26 cellular contexts compared by ENCODE assay signal in genomic region chr6:26075063-26075717, GRCh38. TPM values are rescaled to one million over a fixed set of nuclear protein-coding genes. Genes with fewer than 3 reads are reported as not detected.
A peak's percentile ranks its signal among the peaks of the same experiment; 100 is the strongest.
DNase-seq lines count a peak whose midpoint lies in the region; ATAC-seq, FAIRE-seq and TF ChIP-seq lines count a peak whose summit lies in the region.
"Had no signal": no experiment of that assay in that cellular context is flagged by ENCODE, and none has a peak within 500 bp of the region (broad histone marks: within the 10 kb centered on the region; RNA-seq: fewer than 3 reads in every experiment).

No MANE protein-coding gene starts in this region.

- no peak overlapping the region for H3K23ac ChIP-seq in mesendoderm (ENCODE audit: low read length)

- no peaks in the 10 kb centered on the region for H3K79me1 ChIP-seq in mesendoderm (ENCODE audit: low read length)

- H3K9me3 Mint-ChIP-seq in WTC11, result no peaks in the 10 kb centered on the region; the same call in 1 of the 2 replicates
- H3K9me3 Mint-ChIP-seq: CD4-positive, alpha-beta memory T cell; HFFc6; IgD-negative memory B cell had no signal

- no peak overlapping the region for H3K4me3 Mint-ChIP-seq in WTC11
- H3K4me3 Mint-ChIP-seq: CD4-positive, alpha-beta memory T cell; HFFc6; IgD-negative memory B cell had no signal

- peak overlapping the region; percentile 1 for H3K27ac ChIP-seq in mesendoderm (ENCODE audit: low read depth, low read length)
- H3K27ac ChIP-seq in small intestine (ENCODE audit: low read depth in 1 of 2, low read length in 1 of 2), result no peak overlapping the region
- H3K27ac ChIP-seq: A549, SJSA1 had no signal

- H3K4me2 ChIP-seq in mesendoderm (ENCODE audit: low read length), result no peak overlapping the region
- H3K4me2 ChIP-seq: A549 had no signal

- peak overlapping the region; percentile 42 for H3K56ac ChIP-seq in mesendoderm (ENCODE audit: low read length)

- no CpG with 5 or more reads among the region's 20 CpGs for WGBS in mesendoderm (ENCODE audit: extremely low coverage, insufficient coverage, low lambda C conversion rate)
- WGBS in small intestine, 3 donors, result 47 to 68% (median 57%) methylated on average over 20 of the region's 20 CpGs

- no peak overlapping the region for H3K18ac ChIP-seq in mesendoderm (ENCODE audit: low read length)

- H3K4me1 Mint-ChIP-seq in WTC11, result peaks cover 25% of the 10 kb centered on the region
- H3K4me1 Mint-ChIP-seq: CD4-positive, alpha-beta memory T cell had no signal

- DNase-seq in ELF-1 (ENCODE audit: low read depth, low spot score) (peak; percentile 82), WTC11 (ENCODE audit: low spot score) (peak; percentile 46), mesendoderm (peak; percentile 64), small intestine (peak; percentile 64), T-helper 2 cell (no peak), left colon (no peak), DMS 273 treated with DMSO at 0.1 percent for 48 hours (lab: John Stamatoyannopoulos, UW) (no peak)
- DNase-seq: AML-193; C1 segment of cervical spinal cord; Calu3; CD4-positive, alpha-beta memory T cell; DMS153; HFFc6; NCI-H1092; NCI-H1417 treated with DMSO at 0.1 percent for 48 hours; NCI-H1694 treated with DMSO at 0.1 percent for 48 hours; NCI-H2081; NCI-H2227 treated with DMSO at 0.1 percent for 48 hours; NCI-H526 treated with DMSO at 0.1 percent for 48 hours; Right ventricle myocardium superior; RPMI8226 had no signal

- no peak overlapping the region for H2BK15ac ChIP-seq in mesendoderm (replicated peaks; ENCODE audit: low read depth)

- H3K4ac ChIP-seq in mesendoderm (ENCODE audit: low read depth, low read length), result no peak overlapping the region

- H3K27me3 Mint-ChIP-seq in WTC11 (ENCODE audit: low read depth), result peaks cover 13% of the 10 kb centered on the region
- H3K27me3 Mint-ChIP-seq: IgD-negative memory B cell had no signal

- CTCF ChIA-PET in WTC11 (lab: Charles Lee), result interaction anchor here (1.5 kb wide), 1 partner anchor 12 kb away, joined by 3 read pairs; the partner anchor contains the start of gene HFE

- no peaks in the 10 kb centered on the region for H3K79me2 ChIP-seq in mesendoderm (ENCODE audit: control insufficient read depth, insufficient read depth, low read length)

- no peaks in the 10 kb centered on the region for H3K36me3 Mint-ChIP-seq in WTC11
- H3K36me3 Mint-ChIP-seq: CD4-positive, alpha-beta memory T cell; IgD-negative memory B cell had no signal

- no peak overlapping the region for H2BK5ac ChIP-seq in mesendoderm (ENCODE audit: low read length)

- H3K27me3 ChIP-seq in mesendoderm (ENCODE audit: insufficient read depth, low read length, poor library complexity) (no peaks in the 10 kb centered on the region), small intestine (ENCODE audit: control insufficient read depth in 2 of 2, insufficient read depth in 2 of 2, low read length in 2 of 2) (no peaks in the 10 kb centered on the region)
- H3K27me3 ChIP-seq: SJSA1 had no signal

- H3K9me3 ChIP-seq in small intestine (ENCODE audit: control insufficient read depth, low read depth), result no peaks in the 10 kb centered on the region
- H3K9me3 ChIP-seq: A549, HAP-1, SJSA1 had no signal

- POLR2A ChIA-PET in WTC11 (lab: Charles Lee), result no interaction called here

- H3K36me3 ChIP-seq in mesendoderm (ENCODE audit: control insufficient read depth, insufficient read depth, low read length), result no peaks in the 10 kb centered on the region
- H3K36me3 ChIP-seq in small intestine (ENCODE audit: control insufficient read depth in 2 of 2, insufficient read depth in 2 of 2, low read length in 2 of 2), result no peaks in the 10 kb centered on the region
- H3K36me3 ChIP-seq: HAP-1, SJSA1 had no signal

- H3K4me3 ChIP-seq in mesendoderm (ENCODE audit: low read length) (no peak overlapping the region), small intestine (ENCODE audit: low read depth in 1 of 2, low read length in 2 of 2) (no peak overlapping the region)
- H3K4me3 ChIP-seq: A549, HAP-1, SJSA1 had no signal

- no peak for TF ChIP-seq CTCF in WTC11 (IDR thresholded peaks at IDR 0.05)

- H2BK120ac ChIP-seq in mesendoderm (ENCODE audit: low read depth, low read length), result no peak overlapping the region

- no peak for FAIRE-seq in small intestine (lab: Jason Lieb, UNC)
- FAIRE-seq: A549, GM18507 had no signal

- no peak overlapping the region for H2AK5ac ChIP-seq in mesendoderm (ENCODE audit: low read length)

- H3K27ac Mint-ChIP-seq in WTC11, result no peak overlapping the region
- H3K27ac Mint-ChIP-seq: CD4-positive, alpha-beta memory T cell; HFFc6 had no signal

- no peaks in the 10 kb centered on the region for H3K4me1 ChIP-seq in mesendoderm (ENCODE audit: control insufficient read depth, low read depth, low read length)
- peaks cover 0 to 2% of the 10 kb centered on the region in 2 donors for H3K4me1 ChIP-seq in small intestine (ENCODE audit: control insufficient read depth in 2 of 2, insufficient read depth in 1 of 2, low read depth in 1 of 2, low read length in 1 of 2)
- H3K4me1 ChIP-seq: HAP-1, SJSA1 had no signal

- H4K8ac ChIP-seq in mesendoderm (ENCODE audit: low read depth, low read length), result no peak overlapping the region

- intact Hi-C loops in left colon (cut with DNase I, micrococcal nuclease), result no loop called here

- peak; percentile 78 for ATAC-seq in WTC11
- no peak for ATAC-seq in left colon
- ATAC-seq: A549 had no signal

- no peak overlapping the region for H3K9ac ChIP-seq in mesendoderm (ENCODE audit: low read length)

- no peak overlapping the region for H4K5ac ChIP-seq in mesendoderm (ENCODE audit: low read length)

TF ChIP-seq in WTC11, 78 proteins besides CTCF, POLR2A, EP300 and RAD21:
- TF ChIP-seq HMGXB4 (CRISPR knock-in tag; IDR thresholded peaks at IDR 0.05), result no peak
- TF ChIP-seq MAX (CRISPR knock-in tag; IDR thresholded peaks at IDR 0.05), result peak; percentile 51; the same call in 1 of the 2 replicates

RNA-seq across cellular contexts. Expression of gene HFE, which starts 12.0 kb away (rescaled TPM):
- 1.9 to 2.4 TPM (median 2.0 TPM) in 3 replicates for total RNA-seq in WTC11 (2021)
- polyA plus RNA-seq in mesendoderm (2013, experiment 1 of 2), result 0.28 TPM
- 0.41 TPM for polyA plus RNA-seq in mesendoderm (2013, experiment 2 of 2)
- polyA plus RNA-seq in small intestine, result 1 to 10 TPM in 2 of 3 donors, under 1 TPM in 1; 0.67 to 7.3 (median 2.4) TPM
- 10 to 100 TPM in 1 of 2 donors, 1 to 10 TPM in 1; 8.2 to 12.0 TPM for total RNA-seq in left colon

Comparison
In these comparisons a context has a peak if more than half of its experiments do, and no peak if none do; other contexts are left out.
1. DNase-seq: peak in ELF-1 (single experiment), WTC11 (single experiment), mesendoderm (single experiment) and small intestine (single experiment); none in T-helper 2 cell (0 of 5), left colon (0 of 2) and DMS 273 treated with DMSO at 0.1 percent for 48 hours (single experiment).